17 cellular contexts compared by ENCODE assay signal in genomic region chr2:39550701-39551285, GRCh38.
DNase-seq lines count a peak whose midpoint lies in the region; ATAC-seq, FAIRE-seq and TF ChIP-seq lines count a peak whose summit lies in the region.
"Had no signal": no experiment of that assay in that cellular context is flagged by ENCODE, and none has a peak within 500 bp of the region (broad histone marks: within the 10 kb centered on the region; RNA-seq: fewer than 3 reads in every experiment).

No MANE protein-coding gene starts in this region.

- H3K9me3 Mint-ChIP-seq in CD4-positive, alpha-beta T cell = no peaks in the 10 kb centered on the region

- no peak overlapping the region for H3K18ac ChIP-seq in neuronal stem cell (ENCODE audit: low read length)

- H3K4me3 ChIP-seq in brain microvascular endothelial cell (ENCODE audit: low read depth, low read length) (no peak overlapping the region), HepG2 (replicated peaks in 1 of 3; ENCODE audit: insufficient read depth in 1 of 3, low read depth in 2 of 3, low read length in 3 of 3) (no peak overlapping the region), neuronal stem cell (ENCODE audit: low read length in 2 of 2) (no peak overlapping the region)

- FAIRE-seq in HepG2 (lab: Jason Lieb, UNC) = peak; percentile 95
- FAIRE-seq: frontal cortex had no signal

- H3K9me3 ChIP-seq in HepG2 (ENCODE audit: low read length) = peaks cover 12% of the 10 kb centered on the region
- H3K9me3 ChIP-seq in neuronal stem cell (replicated peaks in 1 of 2; ENCODE audit: control insufficient read depth in 2 of 2, insufficient read depth in 1 of 2, low read depth in 1 of 2, low read length in 2 of 2) = peaks cover 0 to 24% of the 10 kb centered on the region in 2 donors
- no peaks in the 10 kb centered on the region for H3K9me3 ChIP-seq in CD4-positive, alpha-beta T cell (ENCODE audit: control insufficient read depth, low read length)

- no peak for TF ChIP-seq CTCF in brain microvascular endothelial cell (IDR thresholded peaks at IDR 0.05; ENCODE audit: low read depth, low read length, missing control alignments)
- peak; percentile 43 for TF ChIP-seq CTCF in HepG2 (CRISPR knock-in tag; IDR thresholded peaks at IDR 0.05)
- TF ChIP-seq CTCF in CD4-positive, alpha-beta T cell (IDR thresholded peaks at IDR 0.05) = no peak

- H2AK5ac ChIP-seq in neuronal stem cell (ENCODE audit: low read depth, low read length) = no peak overlapping the region

- H2AFZ ChIP-seq in HepG2 (ENCODE audit: low read length) = no peak overlapping the region
- no peak overlapping the region for H2AFZ ChIP-seq in neuronal stem cell (ENCODE audit: low read length)

- no peaks in the 10 kb centered on the region for H3K36me3 Mint-ChIP-seq in CD4-positive, alpha-beta T cell (ENCODE audit: low read depth)

- H3K27me3 Mint-ChIP-seq in CD4-positive, alpha-beta T cell = no peaks in the 10 kb centered on the region

- CTCF ChIA-PET in HepG2 (lab: Yijun Ruan, JAX; ENCODE audit: low intra/inter-chr PET ratio, low total read pairs) = no interaction called here
- CTCF ChIA-PET in CD4-positive, alpha-beta T cell (lab: Charles Lee) = no interaction called here

- TSS peak; percentile 33 for BruUV-seq in HepG2 (replicated peaks; lab: Mats Ljungman, UMichigan)

- no peak overlapping the region for H2BK12ac ChIP-seq in neuronal stem cell (ENCODE audit: low read length)

- H3K27ac ChIP-seq in brain microvascular endothelial cell = peak overlapping the region; percentile 26
- peak overlapping the region; percentile 72 for H3K27ac ChIP-seq in HepG2 (ENCODE audit: extremely low read length, insufficient read depth, low read length)
- no peak overlapping the region for H3K27ac ChIP-seq in neuronal stem cell (replicated peaks; ENCODE audit: low read length)
- no peak overlapping the region for H3K27ac ChIP-seq in CD4-positive, alpha-beta T cell (ENCODE audit: low read depth, low read length)

- no peak overlapping the region for H2BK120ac ChIP-seq in neuronal stem cell (ENCODE audit: low read depth, low read length)

- H3K4ac ChIP-seq in neuronal stem cell (ENCODE audit: low read length) = no peak overlapping the region

- TF ChIP-seq EP300 in HepG2 (IDR thresholded peaks at IDR 0.05; ENCODE audit: low read depth in 2 of 2, low read length in 2 of 2) (peak; percentile 65 to 100; a peak in 3 of 4 replicates), HepG2 (CRISPR knock-in tag; IDR thresholded peaks at IDR 0.05; ENCODE audit: borderline replicate concordance) (peak; percentile 100)

- H3K4me1 ChIP-seq in HepG2 (ENCODE audit: insufficient read depth, low read length) = peaks cover 69% of the 10 kb centered on the region
- no peaks in the 10 kb centered on the region for H3K4me1 ChIP-seq in neuronal stem cell (ENCODE audit: control insufficient read depth in 2 of 2, insufficient read depth in 1 of 2, low read depth in 1 of 2, low read length in 2 of 2)

- no peak overlapping the region for H3K14ac ChIP-seq in neuronal stem cell (ENCODE audit: low read length)

- H3K4me3 Mint-ChIP-seq in CD4-positive, alpha-beta T cell = no peak overlapping the region
- H3K4me3 Mint-ChIP-seq: brain had no signal

- peak; percentile 98 for ATAC-seq in HepG2
- no peak for ATAC-seq in HG03439 (IDR thresholded peaks at IDR 0.05; ENCODE audit: unreplicated experiment)
- ATAC-seq in GM21786 (IDR thresholded peaks at IDR 0.05; ENCODE audit: unreplicated experiment) = no peak
- ATAC-seq in CD4-positive, alpha-beta T cell (ENCODE audit: poor library complexity) = no peak

- H3K79me2 ChIP-seq in HepG2 (ENCODE audit: insufficient read depth, low read length) = no peaks in the 10 kb centered on the region

- intact Hi-C loops in HepG2 (cut with micrococcal nuclease; ENCODE audit: unreplicated experiment) = loop anchor here (1.0 to 2.0 kb wide), 4 partner anchors 9 to 172 kb away; no protein-coding TSS in a partner anchor
- intact Hi-C loops in CD4-positive, alpha-beta T cell (cut with DNase I, micrococcal nuclease) = no loop called here

- H3K36me3 ChIP-seq in brain microvascular endothelial cell (replicated peaks) (no peaks in the 10 kb centered on the region), HepG2 (replicated peaks in 1 of 2; ENCODE audit: control insufficient read depth in 1 of 2, insufficient read depth in 2 of 2, low read length in 2 of 2) (0 out of 5 replicates have a peak, but pooled peaks cover 0 to 3% of the 10 kb centered on the region in 2 experiments), neuronal stem cell (replicated peaks in 1 of 2; ENCODE audit: control insufficient read depth in 2 of 2, insufficient read depth in 2 of 2, low read length in 2 of 2) (no peaks in the 10 kb centered on the region)

- DNase-seq in EH (ENCODE audit: low read depth) (peak; percentile 54), LoVo (ENCODE audit: low spot score) (peak; percentile 60), brain microvascular endothelial cell (peak; percentile 22), HepG2 (ENCODE audit: low spot score) (peak; percentile 99), neuronal stem cell (ENCODE audit: low spot score) (no peak)
- DNase-seq in CD4-positive, alpha-beta T cell = no peak
- DNase-seq: activated CD8-positive, alpha-beta memory T cell treated with anti-CD3 and anti-CD28 coated beads for 24 hours; AML-193; effector memory CD4-positive, alpha-beta T cell; midbrain; NCI-H2107; occipital lobe; stimulated activated CD4-positive, alpha-beta T cell treated with anti-CD3 and anti-CD28 coated beads, Interleukin-12 subunit alpha, Interleukin-12 subunit beta, amount 100 ng/mL, for 4 hours had no signal

- H3K27me3 ChIP-seq in brain microvascular endothelial cell (replicated peaks) = no peaks in the 10 kb centered on the region
- no peaks in the 10 kb centered on the region for H3K27me3 ChIP-seq in HepG2 (ENCODE audit: control insufficient read depth in 1 of 2, insufficient read depth in 2 of 2, low read length in 2 of 2)
- no peaks in the 10 kb centered on the region for H3K27me3 ChIP-seq in neuronal stem cell (ENCODE audit: control insufficient read depth in 3 of 3, insufficient read depth in 3 of 3, low read depth in 1 of 3, low read length in 3 of 3)
- H3K27me3 ChIP-seq in CD4-positive, alpha-beta T cell (ENCODE audit: control insufficient read depth, insufficient read depth, low read length) = no peaks in the 10 kb centered on the region

- H4K20me1 ChIP-seq in HepG2 (ENCODE audit: insufficient read depth, low read length) = no peaks in the 10 kb centered on the region

- no peak overlapping the region for H4K8ac ChIP-seq in neuronal stem cell (ENCODE audit: low read depth, low read length)

- POLR2A ChIA-PET in HepG2 (lab: Yijun Ruan, JAX) = interaction anchor here (0.9 to 3.1 kb wide), 9 partner anchors 10 to 50 kb away, joined by 3 to 31 read pairs (median 7); no protein-coding TSS in a partner anchor
- POLR2A ChIA-PET in CD4-positive, alpha-beta T cell (lab: Charles Lee) = no interaction called here

- H2BK15ac ChIP-seq in neuronal stem cell (ENCODE audit: low read length) = no peak overlapping the region

- H3K9ac ChIP-seq in HepG2 (ENCODE audit: insufficient read depth, low read depth, low read length) (0 out of 2 replicates have a peak overlapping the region, but pooled peaks have one; percentile 11), neuronal stem cell (ENCODE audit: low read depth, low read length, poor library complexity) (no peak overlapping the region)

- H3K23ac ChIP-seq in neuronal stem cell (ENCODE audit: low read depth, low read length, poor library complexity) = no peak overlapping the region

- peak overlapping the region; percentile 32 for H3K4me2 ChIP-seq in HepG2 (ENCODE audit: low read depth, low read length)
- H3K4me2 ChIP-seq in neuronal stem cell (ENCODE audit: insufficient read depth, low read length, poor library complexity, severe bottlenecking) = no peak overlapping the region

- 0 out of 2 replicates have a peak, but pooled peaks have one; percentile 14 for TF ChIP-seq RAD21 in HepG2 (CRISPR knock-in tag; IDR thresholded peaks at IDR 0.05)

- no peak overlapping the region for H4K91ac ChIP-seq in neuronal stem cell (ENCODE audit: low read depth, low read length, poor library complexity)

- H2BK5ac ChIP-seq in neuronal stem cell (ENCODE audit: low read length) = no peak overlapping the region

- 0 out of 4 replicates have a peak, but pooled peaks of 1 of the 2 experiments have one; percentile 20 for TF ChIP-seq POLR2A in HepG2 (IDR thresholded peaks at IDR 0.05; ENCODE audit: insufficient read depth in 1 of 2, low read depth in 2 of 2, low read length in 2 of 2)

- H3K4me1 Mint-ChIP-seq in CD4-positive, alpha-beta T cell (ENCODE audit: low read depth) = no peaks in the 10 kb centered on the region
- H3K4me1 Mint-ChIP-seq: brain had no signal

- WGBS in HepG2 (ENCODE audit: low lambda C conversion rate) = 26% methylated on average over 4 of the region's 4 CpGs
- no CpG with 5 or more reads among the region's 4 CpGs for WGBS in neuronal stem cell (ENCODE audit: extremely low coverage in 2 of 2, insufficient read length in 2 of 2, insufficient replicate concordance in 1 of 2), 2 donors

- in situ Hi-C loops in brain microvascular endothelial cell (cut with HindIII; ENCODE audit: low pct_ligation_motif_present, low sequenced_read_pairs) = no loop called here
- in situ Hi-C loops in HepG2 (cut with HindIII; ENCODE audit: extremely low pct_ligation_motif_present, low pct_unique_long_range_greater_than_20kb) = loop anchor here (5.0 kb wide), 1 partner anchor 33 kb away; no protein-coding TSS in a partner anchor

- no peaks in the 10 kb centered on the region for H3K79me1 ChIP-seq in neuronal stem cell (ENCODE audit: low read depth, low read length)

- no peak overlapping the region for H3K27ac Mint-ChIP-seq in CD4-positive, alpha-beta T cell
- H3K27ac Mint-ChIP-seq: brain had no signal

TF ChIP-seq in HepG2, 621 proteins besides CTCF, POLR2A, EP300 and RAD21 (continues in another document):
- TF ChIP-seq ATF5 (CRISPR knock-in tag; IDR thresholded peaks at IDR 0.05; ENCODE audit: low read depth) = no peak
- peak; percentile 99 for TF ChIP-seq ATF2 (CRISPR knock-in tag; IDR thresholded peaks at IDR 0.05)
- peak; percentile 77; the same call in 1 of the 2 replicates for TF ChIP-seq NR2C2 (CRISPR knock-in tag; IDR thresholded peaks at IDR 0.05; ENCODE audit: borderline replicate concordance)

Comparison
In these comparisons a context has a peak if more than half of its experiments do, and no peak if none do; other contexts are left out.
1. DNase-seq: peak in EH (single experiment), LoVo (single experiment), brain microvascular endothelial cell (single experiment) and HepG2 (single experiment); none in neuronal stem cell (single experiment) and CD4-positive, alpha-beta T cell (0 of 10).
2. H3K27ac ChIP-seq: peak in brain microvascular endothelial cell (single experiment) and HepG2 (single experiment); none in neuronal stem cell (single experiment) and CD4-positive, alpha-beta T cell (single experiment).